In the genomic region with DNA sequence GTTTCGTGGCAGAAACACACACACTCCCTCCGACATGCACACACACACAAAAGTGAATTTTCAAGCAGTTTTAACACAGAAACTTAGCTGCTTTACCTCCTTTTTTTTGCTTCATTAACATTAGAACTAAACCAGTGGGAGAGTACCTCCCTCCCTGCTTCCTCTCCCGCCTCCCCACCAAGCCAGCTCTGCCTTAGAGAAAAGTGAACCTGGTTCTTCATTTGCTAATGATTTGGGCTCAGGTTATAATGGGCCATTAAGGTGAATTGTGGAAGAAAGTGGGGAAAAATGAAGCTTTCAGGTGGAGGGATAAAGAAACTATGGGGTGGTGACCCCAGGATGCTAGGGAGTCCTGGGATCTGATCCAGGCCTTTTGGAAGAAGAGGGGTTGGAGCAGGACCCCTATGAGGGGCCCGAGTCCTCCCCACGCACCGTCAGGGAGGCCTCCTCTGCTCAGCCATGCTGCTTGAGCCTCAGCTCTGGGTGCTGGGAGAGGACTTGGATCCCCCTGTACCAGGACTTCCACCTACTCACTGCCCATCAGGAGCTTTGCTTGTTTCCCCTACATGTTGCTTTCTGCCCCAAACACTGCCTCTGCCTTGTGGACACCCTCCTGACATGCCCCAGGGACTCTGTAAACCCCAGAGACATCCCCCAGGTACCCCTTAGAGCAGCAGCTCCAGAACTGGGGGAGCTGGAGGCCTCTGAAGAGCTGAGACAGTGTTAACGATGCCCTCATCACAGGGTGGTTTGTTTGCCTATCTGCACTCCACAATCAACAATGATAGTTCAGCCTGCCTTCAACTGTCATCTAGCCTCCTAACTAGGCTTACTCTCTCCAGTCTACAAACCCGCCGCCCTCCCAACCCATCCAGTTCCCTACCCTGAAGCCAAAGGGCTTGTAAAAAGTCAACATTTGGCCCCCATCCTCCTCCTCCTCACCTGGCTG, we compare ENCODE assay signal across 3 cellular contexts.
TF ChIP-seq lines count a peak whose summit lies in the region.

No MANE protein-coding gene starts in this region.

TF ChIP-seq in GM23338, 12 proteins besides CTCF, POLR2A, EP300 and RAD21 (continued from another document and continues in another):
- TF ChIP-seq ZNF114 (CRISPR knock-in tag; IDR thresholded peaks at IDR 0.05) (peak; percentile 87; the same call in 1 of the 2 replicates), POLR2AphosphoS5 (IDR thresholded peaks at IDR 0.05; ENCODE audit: low read depth) (peak; percentile 50; the same call in 1 of the 2 replicates), JUNB (IDR thresholded peaks at IDR 0.05; ENCODE audit: unreplicated experiment) (no peak), EZH2phosphoT487 (IDR thresholded peaks at IDR 0.05; ENCODE audit: unreplicated experiment) (no peak), EZH2 (IDR thresholded peaks at IDR 0.05; ENCODE audit: low read depth, unreplicated experiment) (no peak)
- TF ChIP-seq, protein P1, sequence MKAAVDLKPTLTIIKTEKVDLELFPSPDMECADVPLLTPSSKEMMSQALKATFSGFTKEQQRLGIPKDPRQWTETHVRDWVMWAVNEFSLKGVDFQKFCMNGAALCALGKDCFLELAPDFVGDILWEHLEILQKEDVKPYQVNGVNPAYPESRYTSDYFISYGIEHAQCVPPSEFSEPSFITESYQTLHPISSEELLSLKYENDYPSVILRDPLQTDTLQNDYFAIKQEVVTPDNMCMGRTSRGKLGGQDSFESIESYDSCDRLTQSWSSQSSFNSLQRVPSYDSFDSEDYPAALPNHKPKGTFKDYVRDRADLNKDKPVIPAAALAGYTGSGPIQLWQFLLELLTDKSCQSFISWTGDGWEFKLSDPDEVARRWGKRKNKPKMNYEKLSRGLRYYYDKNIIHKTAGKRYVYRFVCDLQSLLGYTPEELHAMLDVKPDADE (IDR thresholded peaks at IDR 0.05), result no peak

TF ChIP-seq in WTC11, 78 proteins besides CTCF, POLR2A, EP300 and RAD21 (continues in another document):
- TF ChIP-seq, protein P2, sequence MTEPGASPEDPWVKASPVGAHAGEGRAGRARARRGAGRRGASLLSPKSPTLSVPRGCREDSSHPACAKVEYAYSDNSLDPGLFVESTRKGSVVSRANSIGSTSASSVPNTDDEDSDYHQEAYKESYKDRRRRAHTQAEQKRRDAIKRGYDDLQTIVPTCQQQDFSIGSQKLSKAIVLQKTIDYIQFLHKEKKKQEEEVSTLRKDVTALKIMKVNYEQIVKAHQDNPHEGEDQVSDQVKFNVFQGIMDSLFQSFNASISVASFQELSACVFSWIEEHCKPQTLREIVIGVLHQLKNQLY (CRISPR knock-in tag; IDR thresholded peaks at IDR 0.05), result no peak
- TF ChIP-seq ZNF121 (CRISPR knock-in tag; IDR thresholded peaks at IDR 0.05) (no peak), CBFB (CRISPR knock-in tag; IDR thresholded peaks at IDR 0.05; ENCODE audit: low read depth) (no peak), JUN (CRISPR knock-in tag; IDR thresholded peaks at IDR 0.05) (no peak), NFATC4 (CRISPR knock-in tag; IDR thresholded peaks at IDR 0.05) (no peak), ZNF671 (CRISPR knock-in tag; IDR thresholded peaks at IDR 0.05) (no peak), NFYB (CRISPR knock-in tag; conservative IDR thresholded peaks at IDR 0.05; ENCODE audit: low read depth) (no peak), ETV6 (CRISPR knock-in tag; IDR thresholded peaks at IDR 0.05) (peak; percentile 37; the same call in 1 of the 2 replicates), ESRRA (CRISPR knock-in tag; IDR thresholded peaks at IDR 0.05; ENCODE audit: borderline replicate concordance) (no peak), PRRX2 (CRISPR knock-in tag; IDR thresholded peaks at IDR 0.05) (no peak), TEAD4 (CRISPR knock-in tag; IDR thresholded peaks at IDR 0.05) (no peak), TP53 (CRISPR knock-in tag; IDR thresholded peaks at IDR 0.05) (no peak), ATF1 (CRISPR knock-in tag; IDR thresholded peaks at IDR 0.05) (no peak)
- TF ChIP-seq, protein P3, sequence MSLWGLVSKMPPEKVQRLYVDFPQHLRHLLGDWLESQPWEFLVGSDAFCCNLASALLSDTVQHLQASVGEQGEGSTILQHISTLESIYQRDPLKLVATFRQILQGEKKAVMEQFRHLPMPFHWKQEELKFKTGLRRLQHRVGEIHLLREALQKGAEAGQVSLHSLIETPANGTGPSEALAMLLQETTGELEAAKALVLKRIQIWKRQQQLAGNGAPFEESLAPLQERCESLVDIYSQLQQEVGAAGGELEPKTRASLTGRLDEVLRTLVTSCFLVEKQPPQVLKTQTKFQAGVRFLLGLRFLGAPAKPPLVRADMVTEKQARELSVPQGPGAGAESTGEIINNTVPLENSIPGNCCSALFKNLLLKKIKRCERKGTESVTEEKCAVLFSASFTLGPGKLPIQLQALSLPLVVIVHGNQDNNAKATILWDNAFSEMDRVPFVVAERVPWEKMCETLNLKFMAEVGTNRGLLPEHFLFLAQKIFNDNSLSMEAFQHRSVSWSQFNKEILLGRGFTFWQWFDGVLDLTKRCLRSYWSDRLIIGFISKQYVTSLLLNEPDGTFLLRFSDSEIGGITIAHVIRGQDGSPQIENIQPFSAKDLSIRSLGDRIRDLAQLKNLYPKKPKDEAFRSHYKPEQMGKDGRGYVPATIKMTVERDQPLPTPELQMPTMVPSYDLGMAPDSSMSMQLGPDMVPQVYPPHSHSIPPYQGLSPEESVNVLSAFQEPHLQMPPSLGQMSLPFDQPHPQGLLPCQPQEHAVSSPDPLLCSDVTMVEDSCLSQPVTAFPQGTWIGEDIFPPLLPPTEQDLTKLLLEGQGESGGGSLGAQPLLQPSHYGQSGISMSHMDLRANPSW (CRISPR knock-in tag; conservative IDR thresholded peaks at IDR 0.05; ENCODE audit: low read depth), result no peak
- TF ChIP-seq, protein P4, sequence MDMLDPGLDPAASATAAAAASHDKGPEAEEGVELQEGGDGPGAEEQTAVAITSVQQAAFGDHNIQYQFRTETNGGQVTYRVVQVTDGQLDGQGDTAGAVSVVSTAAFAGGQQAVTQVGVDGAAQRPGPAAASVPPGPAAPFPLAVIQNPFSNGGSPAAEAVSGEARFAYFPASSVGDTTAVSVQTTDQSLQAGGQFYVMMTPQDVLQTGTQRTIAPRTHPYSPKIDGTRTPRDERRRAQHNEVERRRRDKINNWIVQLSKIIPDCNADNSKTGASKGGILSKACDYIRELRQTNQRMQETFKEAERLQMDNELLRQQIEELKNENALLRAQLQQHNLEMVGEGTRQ (CRISPR knock-in tag; IDR thresholded peaks at IDR 0.05), result no peak
- TF ChIP-seq, protein P5, sequence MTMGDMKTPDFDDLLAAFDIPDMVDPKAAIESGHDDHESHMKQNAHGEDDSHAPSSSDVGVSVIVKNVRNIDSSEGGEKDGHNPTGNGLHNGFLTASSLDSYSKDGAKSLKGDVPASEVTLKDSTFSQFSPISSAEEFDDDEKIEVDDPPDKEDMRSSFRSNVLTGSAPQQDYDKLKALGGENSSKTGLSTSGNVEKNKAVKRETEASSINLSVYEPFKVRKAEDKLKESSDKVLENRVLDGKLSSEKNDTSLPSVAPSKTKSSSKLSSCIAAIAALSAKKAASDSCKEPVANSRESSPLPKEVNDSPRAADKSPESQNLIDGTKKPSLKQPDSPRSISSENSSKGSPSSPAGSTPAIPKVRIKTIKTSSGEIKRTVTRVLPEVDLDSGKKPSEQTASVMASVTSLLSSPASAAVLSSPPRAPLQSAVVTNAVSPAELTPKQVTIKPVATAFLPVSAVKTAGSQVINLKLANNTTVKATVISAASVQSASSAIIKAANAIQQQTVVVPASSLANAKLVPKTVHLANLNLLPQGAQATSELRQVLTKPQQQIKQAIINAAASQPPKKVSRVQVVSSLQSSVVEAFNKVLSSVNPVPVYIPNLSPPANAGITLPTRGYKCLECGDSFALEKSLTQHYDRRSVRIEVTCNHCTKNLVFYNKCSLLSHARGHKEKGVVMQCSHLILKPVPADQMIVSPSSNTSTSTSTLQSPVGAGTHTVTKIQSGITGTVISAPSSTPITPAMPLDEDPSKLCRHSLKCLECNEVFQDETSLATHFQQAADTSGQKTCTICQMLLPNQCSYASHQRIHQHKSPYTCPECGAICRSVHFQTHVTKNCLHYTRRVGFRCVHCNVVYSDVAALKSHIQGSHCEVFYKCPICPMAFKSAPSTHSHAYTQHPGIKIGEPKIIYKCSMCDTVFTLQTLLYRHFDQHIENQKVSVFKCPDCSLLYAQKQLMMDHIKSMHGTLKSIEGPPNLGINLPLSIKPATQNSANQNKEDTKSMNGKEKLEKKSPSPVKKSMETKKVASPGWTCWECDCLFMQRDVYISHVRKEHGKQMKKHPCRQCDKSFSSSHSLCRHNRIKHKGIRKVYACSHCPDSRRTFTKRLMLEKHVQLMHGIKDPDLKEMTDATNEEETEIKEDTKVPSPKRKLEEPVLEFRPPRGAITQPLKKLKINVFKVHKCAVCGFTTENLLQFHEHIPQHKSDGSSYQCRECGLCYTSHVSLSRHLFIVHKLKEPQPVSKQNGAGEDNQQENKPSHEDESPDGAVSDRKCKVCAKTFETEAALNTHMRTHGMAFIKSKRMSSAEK (CRISPR knock-in tag; IDR thresholded peaks at IDR 0.05; ENCODE audit: borderline replicate concordance), result no peak

TF ChIP-seq in HEK293T, 16 proteins besides CTCF, POLR2A, EP300 and RAD21 (continued from another document):
- TF ChIP-seq L3MBTL2 (conservative IDR thresholded peaks at IDR 0.05), result no peak
- no peak for TF ChIP-seq FOXA1 (IDR thresholded peaks at IDR 0.05)
- no peak for TF ChIP-seq ELF4 (IDR thresholded peaks at IDR 0.05)
- TF ChIP-seq ARNT (IDR thresholded peaks at IDR 0.05), result no peak
- TF ChIP-seq CTBP1 (IDR thresholded peaks at IDR 0.05; ENCODE audit: borderline replicate concordance), result no peak
- no peak for TF ChIP-seq NFRKB (IDR thresholded peaks at IDR 0.05)
- no peak for TF ChIP-seq TARDBP (IDR thresholded peaks at IDR 0.05)
- no peak for TF ChIP-seq HDGF (IDR thresholded peaks at IDR 0.05; ENCODE audit: borderline replicate concordance)
- TF ChIP-seq BHLHE40 (IDR thresholded peaks at IDR 0.05; ENCODE audit: borderline replicate concordance), result no peak
- TF ChIP-seq SUZ12 (IDR thresholded peaks at IDR 0.05), result no peak
- TF ChIP-seq LEF1 (IDR thresholded peaks at IDR 0.05; ENCODE audit: borderline replicate concordance), result no peak
- TF ChIP-seq ZNF384 (IDR thresholded peaks at IDR 0.05), result no peak
- TF ChIP-seq FOXK2 (IDR thresholded peaks at IDR 0.05), result no peak
